ENCODE assay signal across 17 cellular contexts in the genomic region with DNA sequence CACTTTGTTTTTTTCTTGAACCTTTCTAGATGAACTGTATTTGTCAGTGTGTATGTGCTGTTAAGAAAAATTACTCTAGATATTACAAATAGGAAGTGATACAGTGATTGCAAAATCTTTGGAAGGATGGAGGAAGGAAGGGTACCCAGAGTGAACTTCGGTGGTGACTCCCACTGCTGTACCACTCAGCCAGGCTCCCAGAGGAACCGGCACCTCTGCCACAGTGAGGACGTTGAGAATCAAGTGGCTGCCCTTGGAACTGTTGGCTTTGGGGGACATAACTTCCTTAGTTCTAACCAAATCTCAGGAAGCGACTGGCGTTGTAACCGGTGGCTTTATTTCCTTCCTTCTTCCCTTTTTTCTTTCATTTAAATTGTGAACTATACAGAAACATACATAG.
DNase-seq lines count a peak whose midpoint lies in the region; ATAC-seq and TF ChIP-seq lines count a peak whose summit lies in the region.
"Had no signal": no experiment of that assay in that cellular context is flagged by ENCODE, and none has a peak within 500 bp of the region (broad histone marks: within the 10 kb centered on the region; RNA-seq: fewer than 3 reads in every experiment).

No MANE protein-coding gene starts in this region.

- BruUV-seq in Caco-2 (replicated peaks; lab: Mats Ljungman, UMichigan) = no TSS peak

- DNase-seq in SIG-M5 treated with dmso at 0.1 percent for 504 hours (lab: John Stamatoyannopoulos, UW; ENCODE audit: unreplicated experiment) (peak; percentile 40), SIG-M5 (lab: John Stamatoyannopoulos, UW) (no peak), MV-4-11 (lab: John Stamatoyannopoulos, UW) (peak; percentile 67), endothelial cell (ENCODE audit: low spot score) (no peak), upper lobe of right lung (no peak), Caco-2 (no peak), NCI-H524 (lab: John Stamatoyannopoulos, UW) (no peak)
- DNase-seq: HFFc6, KG1, NCI-H1930, NCI-H2171, NCI-H446 treated with DMSO at 0.1 percent for 48 hours, NCI-H774 had no signal

- TF ChIP-seq CTCF in endothelial cell (IDR thresholded peaks at IDR 0.05; ENCODE audit: unreplicated experiment) (no peak), upper lobe of right lung (IDR thresholded peaks at IDR 0.05) (no peak), Caco-2 (IDR thresholded peaks at IDR 0.05; ENCODE audit: insufficient read depth in 1 of 2, low read depth in 1 of 2, low read length in 1 of 2, severe bottlenecking in 1 of 2, unreplicated experiment in 1 of 2) (no peak)

- H3K4me3 Mint-ChIP-seq in endothelial cell (ENCODE audit: unreplicated experiment) (no peak overlapping the region), Caco-2 (ENCODE audit: unreplicated experiment) (no peak overlapping the region)
- no peak overlapping the region for H3K4me3 Mint-ChIP-seq in activated T-helper 17 cell treated with anti-CD3 and anti-CD28 coated beads, Interleukin-2, amount 50 U/mL, for 72 hours
- H3K4me3 Mint-ChIP-seq: HFFc6 had no signal

- POLR2A ChIA-PET in Caco-2 (lab: Charles Lee) = no interaction called here

- H3K4me1 Mint-ChIP-seq in endothelial cell (ENCODE audit: unreplicated experiment) (peaks cover 33% of the 10 kb centered on the region), Caco-2 (ENCODE audit: low read depth, unreplicated experiment) (peaks cover 18% of the 10 kb centered on the region)
- H3K4me1 Mint-ChIP-seq in activated T-helper 17 cell treated with anti-CD3 and anti-CD28 coated beads, Interleukin-2, amount 50 U/mL, for 72 hours = no peaks in the 10 kb centered on the region

- no peak overlapping the region for H3K4me3 ChIP-seq in upper lobe of right lung
- no peak overlapping the region for H3K4me3 ChIP-seq in Caco-2 (ENCODE audit: low read depth, low read length)

- no peak overlapping the region for H3K27ac ChIP-seq in upper lobe of right lung
- H3K27ac ChIP-seq: C4-2B had no signal

- H3K9me3 ChIP-seq in upper lobe of right lung (no peaks in the 10 kb centered on the region), Caco-2 (no peaks in the 10 kb centered on the region)

- H3K27me3 Mint-ChIP-seq in endothelial cell (ENCODE audit: unreplicated experiment) (peaks cover 2% of the 10 kb centered on the region), Caco-2 (ENCODE audit: insufficient read depth, unreplicated experiment) (no peaks in the 10 kb centered on the region)
- no peaks in the 10 kb centered on the region for H3K27me3 Mint-ChIP-seq in activated T-helper 17 cell treated with anti-CD3 and anti-CD28 coated beads, Interleukin-2, amount 50 U/mL, for 72 hours

- ATAC-seq in upper lobe of right lung = peak; percentile 71
- ATAC-seq in activated T-helper 17 cell treated with anti-CD3 and anti-CD28 coated beads, Interleukin-2, amount 50 U/mL, for 72 hours (replicated peaks) = no peak
- ATAC-seq: Panc1, SK-N-SH treated with all-trans-retinoic acid at 6 μM for 48 hours had no signal

- H3K4me1 ChIP-seq in upper lobe of right lung (no peaks in the 10 kb centered on the region), Caco-2 (0 out of 2 replicates have a peak, but pooled peaks cover 5% of the 10 kb centered on the region)

- H3K36me3 Mint-ChIP-seq in endothelial cell (ENCODE audit: low read depth, unreplicated experiment) (peaks cover 21% of the 10 kb centered on the region), Caco-2 (ENCODE audit: insufficient read depth, unreplicated experiment) (no peaks in the 10 kb centered on the region)
- no peaks in the 10 kb centered on the region for H3K36me3 Mint-ChIP-seq in activated T-helper 17 cell treated with anti-CD3 and anti-CD28 coated beads, Interleukin-2, amount 50 U/mL, for 72 hours (ENCODE audit: low read depth)

- CTCF ChIA-PET in Caco-2 (lab: Charles Lee) = no interaction called here

- H3K36me3 ChIP-seq in upper lobe of right lung (peaks cover 5% of the 10 kb centered on the region), Caco-2 (ENCODE audit: control insufficient read depth, insufficient read depth, low read length) (no peaks in the 10 kb centered on the region)

- H3K27me3 ChIP-seq in upper lobe of right lung = no peaks in the 10 kb centered on the region
- no peaks in the 10 kb centered on the region for H3K27me3 ChIP-seq in Caco-2 (replicated peaks; ENCODE audit: control insufficient read depth, insufficient read depth, low read length)

- intact Hi-C loops in upper lobe of right lung (cut with DNase I) (no loop called here), Caco-2 (cut with micrococcal nuclease; ENCODE audit: unreplicated experiment) (no loop called here)

- H3K9me3 Mint-ChIP-seq in endothelial cell (ENCODE audit: unreplicated experiment) (no peaks in the 10 kb centered on the region), Caco-2 (ENCODE audit: unreplicated experiment) (no peaks in the 10 kb centered on the region)
- H3K9me3 Mint-ChIP-seq in activated T-helper 17 cell treated with anti-CD3 and anti-CD28 coated beads, Interleukin-2, amount 50 U/mL, for 72 hours = no peaks in the 10 kb centered on the region
- H3K9me3 Mint-ChIP-seq: HFFc6 had no signal

- H3K27ac Mint-ChIP-seq in endothelial cell (ENCODE audit: unreplicated experiment) (peak overlapping the region; percentile 49), Caco-2 (ENCODE audit: unreplicated experiment) (no peak overlapping the region)
- H3K27ac Mint-ChIP-seq in activated T-helper 17 cell treated with anti-CD3 and anti-CD28 coated beads, Interleukin-2, amount 50 U/mL, for 72 hours = no peak overlapping the region
- H3K27ac Mint-ChIP-seq: HFFc6 had no signal

Comparison
In these comparisons a context has a peak if more than half of its experiments do, and no peak if none do; other contexts are left out.
1. DNase-seq: peak in SIG-M5 treated with dmso at 0.1 percent for 504 hours (single experiment) and MV-4-11 (single experiment); none in SIG-M5 (single experiment), endothelial cell (single experiment), upper lobe of right lung (single experiment), Caco-2 (0 of 2) and NCI-H524 (0 of 2).